41 cellular contexts compared by ENCODE assay signal in genomic region chr17:11204991-11205390, GRCh38. TPM values are rescaled to one million over a fixed set of nuclear protein-coding genes. Genes with fewer than 3 reads are reported as not detected.
"Had no signal": no experiment of that assay in that cellular context is flagged by ENCODE, and none has a peak within 500 bp of the region (broad histone marks: within the 10 kb centered on the region; RNA-seq: fewer than 3 reads in every experiment).

No MANE protein-coding gene starts in this region.

- H3K9me3 Mint-ChIP-seq: activated naive CD4-positive, alpha-beta T cell treated with anti-CD3 and anti-CD28 coated beads, Interleukin-2, amount 50 U/mL, for 24 hours; activated naive CD8-positive, alpha-beta T cell treated with anti-CD3 and anti-CD28 coated beads, Interleukin-2, amount 10 ng/mL, durations not matched to agents 7 days and 5 days had no signal

- DNase-seq: activated effector memory CD4-positive, alpha-beta T cell treated with anti-CD3 and anti-CD28 coated beads, Interleukin-2, amount 50 U/mL, for 16 hours; activated effector memory CD4-positive, alpha-beta T cell treated with Interleukin-2 at 50 U/mL for 16 hours; activated gamma-delta T cell; activated gamma-delta T cell treated with Interleukin-2 at 50 U/mL for 16 hours; activated naive CD4-positive, alpha-beta T cell; activated naive CD4-positive, alpha-beta T cell treated with anti-CD3 and anti-CD28 coated beads for 36 hours; activated naive CD4-positive, alpha-beta T cell treated with anti-CD3 and anti-CD28 coated beads, Interleukin-2, amount 10 ng/mL, durations not matched to agents 7 days and 5 days; activated naive CD4-positive, alpha-beta T cell treated with anti-CD3 and anti-CD28 coated beads, Interleukin-2, amount 50 U/mL, for 16 hours; activated naive CD4-positive, alpha-beta T cell treated with Interleukin-2 at 50 U/mL for 16 hours; activated naive CD8-positive, alpha-beta T cell treated with anti-CD3 and anti-CD28 coated beads for 36 hours; activated naive CD8-positive, alpha-beta T cell treated with anti-CD3 and anti-CD28 coated beads, Interleukin-2, amount 10 ng/mL, durations not matched to agents 7 days and 5 days; activated naive CD8-positive, alpha-beta T cell treated with anti-CD3 and anti-CD28 coated beads, Interleukin-2, amount 50 U/mL, for 24 hours; activated T-cell treated with anti-CD3 and anti-CD28 coated beads, Interleukin-2, amount 50 U/mL, for 1 hour; activated T-cell treated with anti-CD3 and anti-CD28 coated beads, Interleukin-2, amount 50 U/mL, for 24 hours; activated T-cell treated with anti-CD3 and anti-CD28 coated beads, Interleukin-2, amount 50 U/mL, for 4 hours; activated T-cell treated with anti-CD3 and anti-CD28 coated beads, Interleukin-2, amount 50 U/mL, for 48 hours; activated T-cell treated with anti-CD3 and anti-CD28 coated beads, Interleukin-2, amount 50 U/mL, for 72 hours; adrenal gland; amniotic stem cell; amygdala; anterior cingulate cortex; aorta; body of pancreas; brain microvascular endothelial cell; caudate nucleus; central memory CD4-positive, alpha-beta T cell; cerebellar nuclear complex had no signal

- H3K27me3 Mint-ChIP-seq: activated naive CD4-positive, alpha-beta T cell treated with anti-CD3 and anti-CD28 coated beads, Interleukin-2, amount 10 ng/mL, durations not matched to agents 7 days and 5 days; activated naive CD4-positive, alpha-beta T cell treated with anti-CD3 and anti-CD28 coated beads, Interleukin-2, amount 50 U/mL, for 24 hours; activated naive CD8-positive, alpha-beta T cell; activated naive CD8-positive, alpha-beta T cell treated with anti-CD3 and anti-CD28 coated beads for 36 hours; activated naive CD8-positive, alpha-beta T cell treated with anti-CD3 and anti-CD28 coated beads, Interleukin-2, amount 10 ng/mL, durations not matched to agents 7 days and 5 days; activated naive CD8-positive, alpha-beta T cell treated with anti-CD3 and anti-CD28 coated beads, Interleukin-2, amount 50 U/mL, for 24 hours; activated T-cell treated with anti-CD3 and anti-CD28 coated beads, Interleukin-2, amount 50 U/mL, for 24 hours; activated T-helper 17 cell treated with anti-CD3 and anti-CD28 coated beads, Interleukin-2, amount 50 U/mL, for 72 hours; central memory CD8-positive, alpha-beta T cell had no signal

- ATAC-seq: activated naive CD4-positive, alpha-beta T cell treated with anti-CD3 and anti-CD28 coated beads, Interleukin-2, amount 50 U/mL, for 72 hours; activated naive CD8-positive, alpha-beta T cell treated with anti-CD3 and anti-CD28 coated beads, Interleukin-2, amount 50 U/mL, for 24 hours; activated T-cell treated with anti-CD3 and anti-CD28 coated beads, Interleukin-2, amount 50 U/mL, for 4 hours; activated T-cell treated with anti-CD3 and anti-CD28 coated beads, Interleukin-2, amount 50 U/mL, for 72 hours; activated T-helper 17 cell treated with anti-CD3 and anti-CD28 coated beads, Interleukin-2, amount 50 U/mL, for 72 hours; body of pancreas had no signal

- H3K4me1 Mint-ChIP-seq: activated naive CD4-positive, alpha-beta T cell treated with anti-CD3 and anti-CD28 coated beads, Interleukin-2, amount 10 ng/mL, durations not matched to agents 7 days and 5 days; activated naive CD4-positive, alpha-beta T cell treated with anti-CD3 and anti-CD28 coated beads, Interleukin-2, amount 50 U/mL, for 24 hours; activated naive CD8-positive, alpha-beta T cell treated with anti-CD3 and anti-CD28 coated beads for 36 hours; activated naive CD8-positive, alpha-beta T cell treated with anti-CD3 and anti-CD28 coated beads, Interleukin-2, amount 10 ng/mL, durations not matched to agents 7 days and 5 days; activated naive CD8-positive, alpha-beta T cell treated with anti-CD3 and anti-CD28 coated beads, Interleukin-2, amount 50 U/mL, for 24 hours; activated T-helper 17 cell treated with anti-CD3 and anti-CD28 coated beads, Interleukin-2, amount 50 U/mL, for 72 hours; brain; central memory CD8-positive, alpha-beta T cell had no signal

- H3K27ac Mint-ChIP-seq: activated naive CD4-positive, alpha-beta T cell treated with anti-CD3 and anti-CD28 coated beads for 36 hours; activated naive CD4-positive, alpha-beta T cell treated with anti-CD3 and anti-CD28 coated beads, Interleukin-2, amount 10 ng/mL, durations not matched to agents 7 days and 5 days; activated naive CD4-positive, alpha-beta T cell treated with anti-CD3 and anti-CD28 coated beads, Interleukin-2, amount 50 U/mL, for 24 hours; activated naive CD4-positive, alpha-beta T cell treated with anti-CD3 and anti-CD28 coated beads, Interleukin-2, amount 50 U/mL, for 72 hours; activated naive CD8-positive, alpha-beta T cell; activated naive CD8-positive, alpha-beta T cell treated with anti-CD3 and anti-CD28 coated beads for 36 hours; activated naive CD8-positive, alpha-beta T cell treated with anti-CD3 and anti-CD28 coated beads, Interleukin-2, amount 10 ng/mL, durations not matched to agents 7 days and 5 days; activated naive CD8-positive, alpha-beta T cell treated with anti-CD3 and anti-CD28 coated beads, Interleukin-2, amount 50 U/mL, for 24 hours; activated T-cell treated with anti-CD3 and anti-CD28 coated beads, Interleukin-2, amount 50 U/mL, for 24 hours; activated T-cell treated with anti-CD3 and anti-CD28 coated beads, Interleukin-2, amount 50 U/mL, for 72 hours; activated T-helper 1 cell treated with anti-CD3 and anti-CD28 coated beads, Interleukin-12 subunit alpha, Interleukin-12 subunit beta, Interleukin-2, Interleukin-4 antibody, amounts not matched to agents 30 ng/mL and 10 ng/mL and 1 ng/mL, durations not matched to agents 14 hours and 24 hours and 36 hours; activated T-helper 17 cell treated with anti-CD3 and anti-CD28 coated beads, Interleukin-2, amount 50 U/mL, for 72 hours; activated T-helper 2 cell treated with anti-CD3 and anti-CD28 coated beads, Interferon-gamma antibody, Interleukin-2, Interleukin-4, amounts not matched to agents 10 μg/mL and 5 μg/mL and 100 μg/mL, durations not matched to agents 14 hours and 24 hours and 36 hours; brain had no signal

- H3K27ac ChIP-seq: adrenal gland, ascending aorta, body of pancreas, brain microvascular endothelial cell, breast epithelium, cardiac muscle cell had no signal

- H3K36me3 Mint-ChIP-seq: activated naive CD4-positive, alpha-beta T cell treated with anti-CD3 and anti-CD28 coated beads, Interleukin-2, amount 10 ng/mL, durations not matched to agents 7 days and 5 days; activated naive CD4-positive, alpha-beta T cell treated with anti-CD3 and anti-CD28 coated beads, Interleukin-2, amount 50 U/mL, for 24 hours; activated naive CD4-positive, alpha-beta T cell treated with anti-CD3 and anti-CD28 coated beads, Interleukin-2, amount 50 U/mL, for 72 hours; activated naive CD8-positive, alpha-beta T cell; activated naive CD8-positive, alpha-beta T cell treated with anti-CD3 and anti-CD28 coated beads for 36 hours; activated naive CD8-positive, alpha-beta T cell treated with anti-CD3 and anti-CD28 coated beads, Interleukin-2, amount 10 ng/mL, durations not matched to agents 7 days and 5 days; brain had no signal

- H3K4me3 Mint-ChIP-seq: activated naive CD4-positive, alpha-beta T cell treated with anti-CD3 and anti-CD28 coated beads for 36 hours; activated naive CD4-positive, alpha-beta T cell treated with anti-CD3 and anti-CD28 coated beads, Interleukin-2, amount 10 ng/mL, durations not matched to agents 7 days and 5 days; activated naive CD4-positive, alpha-beta T cell treated with anti-CD3 and anti-CD28 coated beads, Interleukin-2, amount 50 U/mL, for 24 hours; activated naive CD8-positive, alpha-beta T cell; activated naive CD8-positive, alpha-beta T cell treated with anti-CD3 and anti-CD28 coated beads for 36 hours; activated naive CD8-positive, alpha-beta T cell treated with anti-CD3 and anti-CD28 coated beads, Interleukin-2, amount 10 ng/mL, durations not matched to agents 7 days and 5 days; activated naive CD8-positive, alpha-beta T cell treated with anti-CD3 and anti-CD28 coated beads, Interleukin-2, amount 50 U/mL, for 24 hours; activated T-cell treated with anti-CD3 and anti-CD28 coated beads, Interleukin-2, amount 50 U/mL, for 24 hours; activated T-cell treated with anti-CD3 and anti-CD28 coated beads, Interleukin-2, amount 50 U/mL, for 4 hours; activated T-cell treated with anti-CD3 and anti-CD28 coated beads, Interleukin-2, amount 50 U/mL, for 72 hours; activated T-helper 1 cell treated with anti-CD3 and anti-CD28 coated beads, Interleukin-12 subunit alpha, Interleukin-12 subunit beta, Interleukin-2, Interleukin-4 antibody, amounts not matched to agents 30 ng/mL and 10 ng/mL and 1 ng/mL, durations not matched to agents 14 hours and 24 hours and 36 hours; activated T-helper 17 cell treated with anti-CD3 and anti-CD28 coated beads, Interleukin-2, amount 50 U/mL, for 72 hours; brain; central memory CD8-positive, alpha-beta T cell had no signal

- H3K27me3 ChIP-seq: adrenal gland, ascending aorta, body of pancreas, brain microvascular endothelial cell, breast epithelium, cardiac muscle cell had no signal

- H3K9me3 ChIP-seq: adrenal gland, ascending aorta, body of pancreas had no signal

- H3K4me1 ChIP-seq: adrenal gland, ascending aorta, body of pancreas, breast epithelium had no signal

- H3K36me3 ChIP-seq: adrenal gland, ascending aorta, brain microvascular endothelial cell, breast epithelium, cardiac muscle cell had no signal

- H3K4me3 ChIP-seq: adrenal gland, ascending aorta, body of pancreas, breast epithelium, cardiac muscle cell had no signal

RNA-seq across cellular contexts. Expression of gene SHISA6, which starts 36.0 kb away (rescaled TPM):
- total RNA-seq: activated naive CD4-positive, alpha-beta T cell treated with anti-CD3 and anti-CD28 coated beads for 36 hours; activated naive CD4-positive, alpha-beta T cell treated with anti-CD3 and anti-CD28 coated beads, Interleukin-2, amount 50 U/mL, for 72 hours; activated naive CD8-positive, alpha-beta T cell treated with anti-CD3 and anti-CD28 coated beads for 36 hours; activated naive CD8-positive, alpha-beta T cell treated with anti-CD3 and anti-CD28 coated beads, Interleukin-2, amount 10 ng/mL, durations not matched to agents 7 days and 5 days; activated T-cell treated with anti-CD3 and anti-CD28 coated beads, Interleukin-2, amount 50 U/mL, for 4 hours; activated T-cell treated with anti-CD3 and anti-CD28 coated beads, Interleukin-2, amount 50 U/mL, for 72 hours; activated T-helper 1 cell treated with anti-CD3 and anti-CD28 coated beads, Interleukin-12 subunit alpha, Interleukin-12 subunit beta, Interleukin-2, Interleukin-4 antibody, amounts not matched to agents 30 ng/mL and 10 ng/mL and 1 ng/mL, durations not matched to agents 14 hours and 24 hours and 36 hours; activated T-helper 17 cell treated with anti-CD3 and anti-CD28 coated beads, Interleukin-2, amount 50 U/mL, for 72 hours; activated T-helper 2 cell treated with anti-CD3 and anti-CD28 coated beads, Interferon-gamma antibody, Interleukin-2, Interleukin-4, amounts not matched to agents 10 μg/mL and 5 μg/mL and 100 μg/mL, durations not matched to agents 14 hours and 24 hours and 36 hours; astrocyte; bronchial epithelial cell; chondrocyte had no signal
